8 cellular contexts compared by ENCODE assay signal in genomic region chr2:85327757-85328617, GRCh38.
A peak's percentile ranks its signal among the peaks of the same experiment; 100 is the strongest.
DNase-seq lines count a peak whose midpoint lies in the region; ATAC-seq lines count a peak whose summit lies in the region.

Gene TGOLN2, minus strand, starts transcription at chr2:85327989. Its CDS starts 27 bp downstream, at chr2:85327962.

- peaks cover 45% of the 10 kb centered on the region for H3K36me3 Mint-ChIP-seq in activated naive CD4-positive, alpha-beta T cell treated with anti-CD3 and anti-CD28 coated beads, Interleukin-2, amount 10 ng/mL, durations not matched to agents 7 days and 5 days

- DNase-seq in NCI-H1048 (lab: John Stamatoyannopoulos, UW) (peak; percentile 73), SK-N-MC (ENCODE audit: low read depth, low spot score) (peak; percentile 34), germinal center (ENCODE audit: low spot score) (peak; percentile 96), non-pigmented ciliary epithelial cell (ENCODE audit: low read depth) (peak; percentile 45), substantia nigra (lab: John Stamatoyannopoulos, UW) (peak; percentile 26 to 97 (median 86))
- peak; percentile 95 for DNase-seq in activated naive CD4-positive, alpha-beta T cell treated with anti-CD3 and anti-CD28 coated beads, Interleukin-2, amount 10 ng/mL, durations not matched to agents 7 days and 5 days

- no peaks in the 10 kb centered on the region for H3K9me3 ChIP-seq in SK-N-MC (ENCODE audit: low read depth, low read length)

- H3K36me3 ChIP-seq in SK-N-MC (ENCODE audit: insufficient read depth, low read length): peaks cover 37% of the 10 kb centered on the region

- peak within 1 kb of the TSS; percentile 74 for H3K27ac ChIP-seq in SK-N-MC
- peak within 1 kb of the TSS; percentile 85 for H3K27ac ChIP-seq in substantia nigra (ENCODE audit: low read depth, low read length, poor library complexity, severe bottlenecking)

- peak within 1 kb of the TSS; percentile 91 for H3K9ac ChIP-seq in SK-N-MC (ENCODE audit: insufficient read length)

- peak within 1 kb of the TSS; percentile 100 for H3K4me3 Mint-ChIP-seq in activated naive CD4-positive, alpha-beta T cell treated with anti-CD3 and anti-CD28 coated beads, Interleukin-2, amount 10 ng/mL, durations not matched to agents 7 days and 5 days

- peaks cover 10% of the 10 kb centered on the region for H3K27me3 Mint-ChIP-seq in activated naive CD4-positive, alpha-beta T cell treated with anti-CD3 and anti-CD28 coated beads, Interleukin-2, amount 10 ng/mL, durations not matched to agents 7 days and 5 days

- H3K4me1 Mint-ChIP-seq in activated naive CD4-positive, alpha-beta T cell treated with anti-CD3 and anti-CD28 coated beads, Interleukin-2, amount 10 ng/mL, durations not matched to agents 7 days and 5 days: peaks cover 37% of the 10 kb centered on the region

- CTCF ChIA-PET in activated naive CD4-positive, alpha-beta T cell treated with anti-CD3 and anti-CD28 coated beads, Interleukin-2, amount 10 ng/mL, durations not matched to agents 7 days and 5 days (lab: Charles Lee): interaction anchor here (1.7 kb wide), 1 partner anchor 224 kb away, joined by 4 read pairs; no protein-coding TSS in a partner anchor

- peak within 1 kb of the TSS; percentile 99 for H3K27ac Mint-ChIP-seq in activated naive CD4-positive, alpha-beta T cell treated with anti-CD3 and anti-CD28 coated beads, Interleukin-2, amount 10 ng/mL, durations not matched to agents 7 days and 5 days

- peak within 1 kb of the TSS; percentile 74 for H3K4me3 ChIP-seq in GM08714 (ENCODE audit: low read length)
- peak within 1 kb of the TSS; percentile 84 for H3K4me3 ChIP-seq in SK-N-MC

- no peaks in the 10 kb centered on the region for H3K9me3 Mint-ChIP-seq in activated naive CD4-positive, alpha-beta T cell treated with anti-CD3 and anti-CD28 coated beads, Interleukin-2, amount 10 ng/mL, durations not matched to agents 7 days and 5 days

- peak; percentile 89 for ATAC-seq in HG02571 (IDR thresholded peaks at IDR 0.05; ENCODE audit: unreplicated experiment)

Comparison
In these comparisons a context has a peak if more than half of its experiments do, and no peak if none do; other contexts are left out.
1. Peak in every context shown above with its lines: DNase-seq, ATAC-seq, H3K4me3 ChIP-seq and H3K27ac ChIP-seq.
2. DNase-seq: peak in every context shown above with its lines; median percentile 96 in germinal center; 95 in activated naive CD4-positive, alpha-beta T cell treated with anti-CD3 and anti-CD28 coated beads, Interleukin-2, amount 10 ng/mL, durations not matched to agents 7 days and 5 days; 86 in substantia nigra; 73 in NCI-H1048; 45 in non-pigmented ciliary epithelial cell; 34 in SK-N-MC.